In genomic region chr10:9535744-9536143, GRCh38 we compare ENCODE assay signal across 19 cellular contexts.
DNase-seq lines count a peak whose midpoint lies in the region; ATAC-seq and TF ChIP-seq lines count a peak whose summit lies in the region.
"Had no signal": no experiment of that assay in that cellular context is flagged by ENCODE, and none has a peak within 500 bp of the region (broad histone marks: within the 10 kb centered on the region; RNA-seq: fewer than 3 reads in every experiment).

No MANE protein-coding gene starts in this region.

- H3K4me3 ChIP-seq in MM.1S (ENCODE audit: low read length) (no peak overlapping the region), prostate gland (no peak overlapping the region)
- H3K4me3 ChIP-seq: gastrocnemius medialis, right lobe of liver, SJCRH30, thyroid gland had no signal

- intact Hi-C loops in prostate gland (cut with DNase I), result no loop called here

- no peak for TF ChIP-seq POLR2A in prostate gland (IDR thresholded peaks at IDR 0.05)

- no peaks in the 10 kb centered on the region for H4K20me1 ChIP-seq in MM.1S (ENCODE audit: insufficient read depth, low read length)

- 0 out of 2 replicates have a peak, but pooled peaks cover 5% of the 10 kb centered on the region for H3K27me3 ChIP-seq in MM.1S (replicated peaks; ENCODE audit: insufficient read depth, low read length)
- no peaks in the 10 kb centered on the region for H3K27me3 ChIP-seq in prostate gland (replicated peaks; ENCODE audit: insufficient read depth)
- H3K27me3 ChIP-seq: gastrocnemius medialis, right lobe of liver, SJCRH30, thyroid gland had no signal

- H3K4me1 ChIP-seq in MM.1S (ENCODE audit: low read length), result peaks cover 12% of the 10 kb centered on the region; the same call in 1 of the 2 replicates
- no peaks in the 10 kb centered on the region for H3K4me1 ChIP-seq in prostate gland (replicated peaks)
- H3K4me1 ChIP-seq: gastrocnemius medialis, right lobe of liver, SJCRH30, thyroid gland had no signal

- WGBS in prostate gland, result 83% methylated on average over 4 of the region's 4 CpGs

- peak; percentile 83 for DNase-seq in MM.1S
- DNase-seq in effector CD8-positive, alpha-beta T cell (lab: John Stamatoyannopoulos, UW), result no peak
- DNase-seq in prostate gland (ENCODE audit: low spot score), result no peak
- DNase-seq in NCI-H2171 (lab: John Stamatoyannopoulos, UW), result no peak
- DNase-seq: activated CD4-positive, alpha-beta memory T cell treated with anti-CD3 and anti-CD28 coated beads, Interleukin-2, amount 10 ng/mL, durations not matched to agents 7 days and 5 days; amniotic stem cell; gastrocnemius medialis; mesenchymal stem cell; NCI-H1092; NCI-H2227 treated with DMSO at 0.1 percent for 48 hours; right lobe of liver; SJCRH30; stimulated activated CD4-positive, alpha-beta T cell treated with anti-CD3 and anti-CD28 coated beads, Interleukin-4, amount 100 ng/mL, for 24 hours; T1000; thyroid gland had no signal

- H3K9ac ChIP-seq in MM.1S (ENCODE audit: low read length), result no peak overlapping the region

- H3K79me2 ChIP-seq in MM.1S (ENCODE audit: low read length), result no peaks in the 10 kb centered on the region

- TF ChIP-seq CTCF in MM.1S (IDR thresholded peaks at IDR 0.05; ENCODE audit: low read length) (no peak), prostate gland (IDR thresholded peaks at IDR 0.05) (no peak)

- no peak overlapping the region for H2AFZ ChIP-seq in MM.1S (ENCODE audit: low read length)

- H3F3A ChIP-seq in MM.1S (ENCODE audit: insufficient read depth, low read length), result no peaks in the 10 kb centered on the region

- 0 out of 2 replicates have a peak overlapping the region, but pooled peaks have one; percentile 25 for H3K4me2 ChIP-seq in MM.1S (ENCODE audit: low read depth, low read length)

- ATAC-seq in GM18858 (IDR thresholded peaks at IDR 0.05; ENCODE audit: unreplicated experiment) (peak; percentile 71), GM21619 (IDR thresholded peaks at IDR 0.05; ENCODE audit: unreplicated experiment) (peak; percentile 74), HG03064 (IDR thresholded peaks at IDR 0.05; ENCODE audit: low read depth, unreplicated experiment) (peak; percentile 86), GM19455 (IDR thresholded peaks at IDR 0.05; ENCODE audit: unreplicated experiment) (no peak)
- ATAC-seq: gastrocnemius medialis, right lobe of liver had no signal

- H3K27ac ChIP-seq in MM.1S (ENCODE audit: low read length) (no peak overlapping the region), prostate gland (no peak overlapping the region)
- H3K27ac ChIP-seq: gastrocnemius medialis, right lobe of liver, SJCRH30, thyroid gland had no signal

- H3K9me3 ChIP-seq in MM.1S (replicated peaks; ENCODE audit: insufficient read depth, low read length), result no peaks in the 10 kb centered on the region
- no peaks in the 10 kb centered on the region for H3K9me3 ChIP-seq in prostate gland
- H3K9me3 ChIP-seq: gastrocnemius medialis, right lobe of liver, SJCRH30, thyroid gland had no signal

- H3K36me3 ChIP-seq in MM.1S (replicated peaks; ENCODE audit: insufficient read depth, low read length) (no peaks in the 10 kb centered on the region), prostate gland (no peaks in the 10 kb centered on the region)
- H3K36me3 ChIP-seq: gastrocnemius medialis, right lobe of liver, SJCRH30, thyroid gland had no signal

- H3K9me2 ChIP-seq in MM.1S (replicated peaks; ENCODE audit: insufficient read depth, low read length), result no peaks in the 10 kb centered on the region
